Comparison of ENCODE assay signal across 8 cellular contexts in genomic region chr10:52314822-52315552, GRCh38. TPM values are rescaled to one million over a fixed set of nuclear protein-coding genes. Genes with fewer than 3 reads are reported as not detected.
DNase-seq lines count a peak whose midpoint lies in the region; ATAC-seq and TF ChIP-seq lines count a peak whose summit lies in the region.

No MANE protein-coding gene starts in this region.

- no peak for TF ChIP-seq CTCF in choroid plexus epithelial cell (conservative IDR thresholded peaks at IDR 0.05; ENCODE audit: low read depth, low read length)
- TF ChIP-seq CTCF in upper lobe of right lung (IDR thresholded peaks at IDR 0.05): no peak

- H3K4me1 Mint-ChIP-seq in activated naive CD4-positive, alpha-beta T cell treated with anti-CD3 and anti-CD28 coated beads, Interleukin-2, amount 50 U/mL, for 24 hours: peaks cover 10% of the 10 kb centered on the region

- no peaks in the 10 kb centered on the region for H3K36me3 ChIP-seq in upper lobe of right lung

- DNase-seq in activated naive CD4-positive, alpha-beta T cell treated with Interleukin-2 at 50 U/mL for 16 hours: no peak
- peak; percentile 52 for DNase-seq in choroid plexus epithelial cell (ENCODE audit: low read depth)
- DNase-seq in lung microvascular endothelial cell (ENCODE audit: low read depth in 2 of 2): peak; percentile 57 to 73
- peak; percentile 63 for DNase-seq in upper lobe of right lung

- peak overlapping the region; percentile 81 for H3K4me3 ChIP-seq in choroid plexus epithelial cell (ENCODE audit: low read depth, low read length)
- peak overlapping the region; percentile 47 for H3K4me3 ChIP-seq in upper lobe of right lung

- H3K27ac ChIP-seq in upper lobe of right lung: no peak overlapping the region

- H3K4me3 Mint-ChIP-seq in activated naive CD4-positive, alpha-beta T cell treated with anti-CD3 and anti-CD28 coated beads, Interleukin-2, amount 50 U/mL, for 24 hours: peak overlapping the region; percentile 15

- H3K27me3 ChIP-seq in upper lobe of right lung: peaks cover 33% of the 10 kb centered on the region

- no peaks in the 10 kb centered on the region for H3K9me3 ChIP-seq in upper lobe of right lung

- H3K9me3 Mint-ChIP-seq in activated naive CD4-positive, alpha-beta T cell treated with anti-CD3 and anti-CD28 coated beads, Interleukin-2, amount 50 U/mL, for 24 hours: no peaks in the 10 kb centered on the region

- ATAC-seq in upper lobe of right lung (peak; percentile 41), GM18498 (IDR thresholded peaks at IDR 0.05; ENCODE audit: unreplicated experiment) (no peak), HG03280 (IDR thresholded peaks at IDR 0.05; ENCODE audit: unreplicated experiment) (no peak), GM21447 (IDR thresholded peaks at IDR 0.05; ENCODE audit: unreplicated experiment) (no peak)

- H3K36me3 Mint-ChIP-seq in activated naive CD4-positive, alpha-beta T cell treated with anti-CD3 and anti-CD28 coated beads, Interleukin-2, amount 50 U/mL, for 24 hours: no peaks in the 10 kb centered on the region

- H3K27ac Mint-ChIP-seq in activated naive CD4-positive, alpha-beta T cell treated with anti-CD3 and anti-CD28 coated beads, Interleukin-2, amount 50 U/mL, for 24 hours: no peak overlapping the region

- peaks cover 49% of the 10 kb centered on the region for H3K27me3 Mint-ChIP-seq in activated naive CD4-positive, alpha-beta T cell treated with anti-CD3 and anti-CD28 coated beads, Interleukin-2, amount 50 U/mL, for 24 hours

- H3K4me1 ChIP-seq in upper lobe of right lung: peaks cover 20% of the 10 kb centered on the region

- intact Hi-C loops in upper lobe of right lung (cut with DNase I): loop anchor here (10.0 kb wide), 1 partner anchor 180 kb away; no protein-coding TSS in a partner anchor

RNA-seq across cellular contexts. Expression of gene DKK1, which starts 0.9 kb away (rescaled TPM):
- total RNA-seq in lung microvascular endothelial cell (13.3 and 15.7 TPM in 2 replicates), upper lobe of right lung (3.7 TPM)
